ENCODE assay signal across 12 cellular contexts in genomic region chr18:76819411-76820136, GRCh38. TPM values are rescaled to one million over a fixed set of nuclear protein-coding genes. Genes with fewer than 3 reads are reported as not detected.
A peak's percentile ranks its signal among the peaks of the same experiment; 100 is the strongest.
DNase-seq lines count a peak whose midpoint lies in the region; ATAC-seq and TF ChIP-seq lines count a peak whose summit lies in the region.
"Had no signal": no experiment of that assay in that cellular context is flagged by ENCODE, and none has a peak within 500 bp of the region (broad histone marks: within the 10 kb centered on the region; RNA-seq: fewer than 3 reads in every experiment).

No MANE protein-coding gene starts in this region.

- H3K27ac Mint-ChIP-seq in activated CD8-positive, alpha-beta memory T cell treated with anti-CD3 and anti-CD28 coated beads, Interleukin-2, amount 10 ng/mL, durations not matched to agents 7 days and 5 days, result no peak overlapping the region
- peak overlapping the region in 2 of 3 donors; percentile 69 to 98 for H3K27ac Mint-ChIP-seq in IgD-negative memory B cell
- no peak overlapping the region for H3K27ac Mint-ChIP-seq in activated naive CD8-positive, alpha-beta T cell treated with anti-CD3 and anti-CD28 coated beads, Interleukin-2, amount 10 ng/mL, durations not matched to agents 7 days and 5 days
- no peak overlapping the region for H3K27ac Mint-ChIP-seq in osteocyte (ENCODE audit: unreplicated experiment)

- CTCF ChIA-PET in activated CD8-positive, alpha-beta memory T cell treated with anti-CD3 and anti-CD28 coated beads, Interleukin-2, amount 10 ng/mL, durations not matched to agents 7 days and 5 days (lab: Charles Lee), result interaction anchor here (0.6 to 6.5 kb wide), 5 partner anchors 8 to 181 kb away, joined by 3 to 57 read pairs (median 6); no protein-coding TSS in a partner anchor

- H3K4me1 Mint-ChIP-seq in activated CD8-positive, alpha-beta memory T cell treated with anti-CD3 and anti-CD28 coated beads, Interleukin-2, amount 10 ng/mL, durations not matched to agents 7 days and 5 days, result peaks cover 37% of the 10 kb centered on the region
- peaks cover 23 to 33% (median 32%) of the 10 kb centered on the region in 3 donors for H3K4me1 Mint-ChIP-seq in IgD-negative memory B cell
- peaks cover 25% of the 10 kb centered on the region for H3K4me1 Mint-ChIP-seq in activated naive CD8-positive, alpha-beta T cell treated with anti-CD3 and anti-CD28 coated beads, Interleukin-2, amount 10 ng/mL, durations not matched to agents 7 days and 5 days
- H3K4me1 Mint-ChIP-seq in osteocyte (ENCODE audit: unreplicated experiment), result peaks cover 34% of the 10 kb centered on the region

- no peak overlapping the region for H3K27ac ChIP-seq in foreskin keratinocyte

- peaks cover 28% of the 10 kb centered on the region for H3K36me3 Mint-ChIP-seq in activated CD8-positive, alpha-beta memory T cell treated with anti-CD3 and anti-CD28 coated beads, Interleukin-2, amount 10 ng/mL, durations not matched to agents 7 days and 5 days
- H3K36me3 Mint-ChIP-seq in IgD-negative memory B cell (no peaks in the 10 kb centered on the region), osteocyte (ENCODE audit: unreplicated experiment) (peaks cover 7% of the 10 kb centered on the region)
- H3K36me3 Mint-ChIP-seq in activated naive CD8-positive, alpha-beta T cell treated with anti-CD3 and anti-CD28 coated beads, Interleukin-2, amount 10 ng/mL, durations not matched to agents 7 days and 5 days, result peaks cover 26% of the 10 kb centered on the region

- ATAC-seq in activated CD8-positive, alpha-beta memory T cell treated with anti-CD3 and anti-CD28 coated beads, Interleukin-2, amount 10 ng/mL, durations not matched to agents 7 days and 5 days, result no peak
- no peak for ATAC-seq in activated naive CD8-positive, alpha-beta T cell treated with anti-CD3 and anti-CD28 coated beads, Interleukin-2, amount 10 ng/mL, durations not matched to agents 7 days and 5 days (ENCODE audit: low read depth)
- ATAC-seq in foreskin keratinocyte, result no peak
- ATAC-seq in GM19328 (IDR thresholded peaks at IDR 0.05; ENCODE audit: unreplicated experiment), result no peak

- no peaks in the 10 kb centered on the region for H3K27me3 Mint-ChIP-seq in activated CD8-positive, alpha-beta memory T cell treated with anti-CD3 and anti-CD28 coated beads, Interleukin-2, amount 10 ng/mL, durations not matched to agents 7 days and 5 days
- H3K27me3 Mint-ChIP-seq in IgD-negative memory B cell (no peaks in the 10 kb centered on the region), osteocyte (ENCODE audit: unreplicated experiment) (no peaks in the 10 kb centered on the region)
- H3K27me3 Mint-ChIP-seq in activated naive CD8-positive, alpha-beta T cell treated with anti-CD3 and anti-CD28 coated beads, Interleukin-2, amount 10 ng/mL, durations not matched to agents 7 days and 5 days, result no peaks in the 10 kb centered on the region
- H3K27me3 Mint-ChIP-seq: dendritic cell treated with granulocyte-macrophage colony-stimulating factor and Interleukin-4, amounts not matched to agents 40 ng/mL and 50 ng/mL, for 4 days had no signal

- POLR2A ChIA-PET in activated naive CD8-positive, alpha-beta T cell treated with anti-CD3 and anti-CD28 coated beads, Interleukin-2, amount 10 ng/mL, durations not matched to agents 7 days and 5 days (lab: Charles Lee), result interaction anchor here (0.7 kb wide), 1 partner anchor 132 kb away, joined by 3 read pairs; no protein-coding TSS in a partner anchor

- no peaks in the 10 kb centered on the region for H3K9me3 Mint-ChIP-seq in activated CD8-positive, alpha-beta memory T cell treated with anti-CD3 and anti-CD28 coated beads, Interleukin-2, amount 10 ng/mL, durations not matched to agents 7 days and 5 days (ENCODE audit: low read depth)
- H3K9me3 Mint-ChIP-seq in IgD-negative memory B cell, result no peaks in the 10 kb centered on the region
- no peaks in the 10 kb centered on the region for H3K9me3 Mint-ChIP-seq in activated naive CD8-positive, alpha-beta T cell treated with anti-CD3 and anti-CD28 coated beads, Interleukin-2, amount 10 ng/mL, durations not matched to agents 7 days and 5 days
- no peaks in the 10 kb centered on the region for H3K9me3 Mint-ChIP-seq in osteocyte (ENCODE audit: unreplicated experiment)
- H3K9me3 Mint-ChIP-seq: dendritic cell treated with granulocyte-macrophage colony-stimulating factor and Interleukin-4, amounts not matched to agents 40 ng/mL and 50 ng/mL, for 4 days had no signal

- peak overlapping the region; percentile 89 for H3K4me3 Mint-ChIP-seq in activated CD8-positive, alpha-beta memory T cell treated with anti-CD3 and anti-CD28 coated beads, Interleukin-2, amount 10 ng/mL, durations not matched to agents 7 days and 5 days
- H3K4me3 Mint-ChIP-seq in IgD-negative memory B cell, result peak overlapping the region; percentile 85 to 97 (median 94)
- H3K4me3 Mint-ChIP-seq in activated naive CD8-positive, alpha-beta T cell treated with anti-CD3 and anti-CD28 coated beads, Interleukin-2, amount 10 ng/mL, durations not matched to agents 7 days and 5 days, result peak overlapping the region; percentile 96
- H3K4me3 Mint-ChIP-seq in osteocyte (ENCODE audit: unreplicated experiment), result peak overlapping the region; percentile 9

- no peak for DNase-seq in activated CD8-positive, alpha-beta memory T cell treated with anti-CD3 and anti-CD28 coated beads, Interleukin-2, amount 10 ng/mL, durations not matched to agents 7 days and 5 days
- no peak for DNase-seq in activated CD8-positive, alpha-beta memory T cell treated with anti-CD3 and anti-CD28 coated beads, Interleukin-2, amount 50 U/mL, for 4 hours
- no peak for DNase-seq in activated naive CD8-positive, alpha-beta T cell treated with anti-CD3 and anti-CD28 coated beads, Interleukin-2, amount 10 ng/mL, durations not matched to agents 7 days and 5 days
- DNase-seq in osteocyte (ENCODE audit: extremely low spot score, unreplicated experiment) (peak; percentile 49), activated gamma-delta T cell treated with Interleukin-2 at 50 U/mL for 16 hours (no peak), foreskin keratinocyte (no peak)
- DNase-seq: foreskin fibroblast, Kasumi-1, NCI-H345 had no signal

- no peaks in the 10 kb centered on the region for H3K27me3 ChIP-seq in foreskin keratinocyte

- no peak for TF ChIP-seq CTCF in osteocyte (IDR thresholded peaks at IDR 0.05)
- no peak for TF ChIP-seq CTCF in foreskin keratinocyte (conservative IDR thresholded peaks at IDR 0.05)

- H3K4me1 ChIP-seq in foreskin keratinocyte, result peaks cover 5% of the 10 kb centered on the region

RNA-seq across cellular contexts. Expression of gene ZNF236, which starts 2.8 kb away (rescaled TPM):
- 10 to 100 TPM; 16.8 to 22.9 TPM for total RNA-seq in activated CD8-positive, alpha-beta memory T cell treated with anti-CD3 and anti-CD28 coated beads, Interleukin-2, amount 10 ng/mL, durations not matched to agents 7 days and 5 days
- polyA plus RNA-seq in IgD-negative memory B cell (10.8 TPM), foreskin keratinocyte (0.64 and 0.81 TPM in 2 replicates)
- 10 to 100 TPM; 23.7 to 25.5 TPM for total RNA-seq in activated naive CD8-positive, alpha-beta T cell treated with anti-CD3 and anti-CD28 coated beads, Interleukin-2, amount 10 ng/mL, durations not matched to agents 7 days and 5 days
- total RNA-seq in osteocyte (18.1 and 20.4 TPM in 2 replicates), foreskin keratinocyte (6.7 and 8.9 TPM in 2 replicates)

Comparison
In these comparisons a context has a peak if more than half of its experiments do, and no peak if none do; other contexts are left out.
1. H3K27ac Mint-ChIP-seq: peak in IgD-negative memory B cell (2 of 3); none in activated CD8-positive, alpha-beta memory T cell treated with anti-CD3 and anti-CD28 coated beads, Interleukin-2, amount 10 ng/mL, durations not matched to agents 7 days and 5 days (single experiment), activated naive CD8-positive, alpha-beta T cell treated with anti-CD3 and anti-CD28 coated beads, Interleukin-2, amount 10 ng/mL, durations not matched to agents 7 days and 5 days (single experiment) and osteocyte (single experiment).
2. H3K4me3 Mint-ChIP-seq: peak in every context shown above with its lines; median percentile 96 in activated naive CD8-positive, alpha-beta T cell treated with anti-CD3 and anti-CD28 coated beads, Interleukin-2, amount 10 ng/mL, durations not matched to agents 7 days and 5 days; 94 in IgD-negative memory B cell; 89 in activated CD8-positive, alpha-beta memory T cell treated with anti-CD3 and anti-CD28 coated beads, Interleukin-2, amount 10 ng/mL, durations not matched to agents 7 days and 5 days; 9 in osteocyte.